ENCODE assay signal across 9 cellular contexts in genomic region chr4:152663203-152664066, GRCh38. TPM values are rescaled to one million over a fixed set of nuclear protein-coding genes. Genes with fewer than 3 reads are reported as not detected.
DNase-seq lines count a peak whose midpoint lies in the region; ATAC-seq, FAIRE-seq and TF ChIP-seq lines count a peak whose summit lies in the region.
"Had no signal": no experiment of that assay in that cellular context is flagged by ENCODE, and none has a peak within 500 bp of the region (broad histone marks: within the 10 kb centered on the region; RNA-seq: fewer than 3 reads in every experiment).

No MANE protein-coding gene starts in this region.

- CTCF ChIA-PET in CD4-positive, alpha-beta memory T cell (lab: Charles Lee; ENCODE audit: partially characterized antibody): interaction anchor here (2.8 kb wide), 1 partner anchor 24 kb away, joined by 7 read pairs; no protein-coding TSS in a partner anchor
- CTCF ChIA-PET in K562 (lab: Yijun Ruan, JAX; ENCODE audit: low intra/inter-chr PET ratio): no interaction called here

- H3K4me3 Mint-ChIP-seq in CD4-positive, alpha-beta memory T cell: no peak overlapping the region

- H3K9me1 ChIP-seq in K562 (ENCODE audit: control insufficient read depth, insufficient read depth, low read length): no peaks in the 10 kb centered on the region

- peak overlapping the region; percentile 54; the same call in 1 of the 2 replicates for H3K4me2 ChIP-seq in K562 (ENCODE audit: insufficient read depth, low read length)

- H3K36me3 ChIP-seq in CD4-positive, alpha-beta memory T cell (ENCODE audit: insufficient read depth, low read length): no peaks in the 10 kb centered on the region
- no peaks in the 10 kb centered on the region for H3K36me3 ChIP-seq in K562 (ENCODE audit: control insufficient read depth, insufficient read depth, low read length)

- no TSS peak for BruUV-seq in K562 (replicated peaks; lab: Mats Ljungman, UMichigan)

- TF ChIP-seq RAD21 in K562 (CRISPR knock-in tag; conservative IDR thresholded peaks at IDR 0.05 in 1 of 2, IDR thresholded peaks at IDR 0.05 in 1 of 2): no peak; a peak in 1 of 4 replicates

- peaks cover 5 to 20% (median 12%) of the 10 kb centered on the region in 8 donors for H3K9me3 Mint-ChIP-seq in CD4-positive, alpha-beta memory T cell

- peak; percentile 94 for TF ChIP-seq EP300 in K562 (IDR thresholded peaks at IDR 0.05; ENCODE audit: low read length)

- peaks cover 22 to 30% (median 27%) of the 10 kb centered on the region in 4 donors for H3K4me1 Mint-ChIP-seq in CD4-positive, alpha-beta memory T cell

- ATAC-seq in GM19467 (IDR thresholded peaks at IDR 0.05; ENCODE audit: unreplicated experiment): peak; percentile 43
- peak; percentile 69 for ATAC-seq in HG03460 (IDR thresholded peaks at IDR 0.05; ENCODE audit: unreplicated experiment)
- peak; percentile 76 for ATAC-seq in K562

- H3K27ac ChIP-seq in CD4-positive, alpha-beta memory T cell (ENCODE audit: low read depth, low read length): no peak overlapping the region
- peak overlapping the region; percentile 6; the same call in 1 of the 3 replicates for H3K27ac ChIP-seq in K562 (ENCODE audit: extremely low read depth, low read depth, low read length)

- H3K4me1 ChIP-seq in CD4-positive, alpha-beta memory T cell (ENCODE audit: insufficient read depth, low read length): peaks cover 6% of the 10 kb centered on the region
- H3K4me1 ChIP-seq in K562 (replicated peaks in 1 of 2; ENCODE audit: control insufficient read depth in 2 of 2, insufficient read depth in 2 of 2, low read length in 2 of 2): peaks cover 0 to 19% of the 10 kb centered on the region in 2 experiments; a peak in 3 of 5 replicates

- 1% methylated on average over 6 of the region's 6 CpGs for WGBS in K562 (ENCODE audit: insufficient coverage, low coverage, missing lambda C conversion rate)

- no peak for TF ChIP-seq POLR2A in K562 (conservative IDR thresholded peaks at IDR 0.05)

- no peaks in the 10 kb centered on the region for H3K79me2 ChIP-seq in K562 (ENCODE audit: control insufficient read depth, insufficient read depth, low read length)

- no peaks in the 10 kb centered on the region for H4K20me1 ChIP-seq in K562 (replicated peaks; ENCODE audit: control insufficient read depth, insufficient read depth, low read length)

- intact Hi-C loops in CD4-positive, alpha-beta memory T cell (cut with micrococcal nuclease): no loop called here
- intact Hi-C loops in K562 (cut with micrococcal nuclease): loop anchor here (1.0 kb wide), 1 partner anchor 22 kb away; no protein-coding TSS in a partner anchor

- 0 out of 2 replicates have a peak overlapping the region, but pooled peaks have one; percentile 16 for H2AFZ ChIP-seq in K562 (ENCODE audit: low read depth, low read length)

- peak overlapping the region in 5 of 7 donors; percentile 1 to 85 (median 28) for H3K27ac Mint-ChIP-seq in CD4-positive, alpha-beta memory T cell

- peaks cover 32 to 62% of the 10 kb centered on the region in 2 donors for H3K36me3 Mint-ChIP-seq in CD4-positive, alpha-beta memory T cell

- no peak overlapping the region for H3K4me3 ChIP-seq in CD4-positive, alpha-beta memory T cell (ENCODE audit: low read length in 2 of 2)
- H3K4me3 ChIP-seq in K562: no peak overlapping the region

- no peak for TF ChIP-seq CTCF in K562 (IDR thresholded peaks at IDR 0.05 in 2 of 3, conservative IDR thresholded peaks at IDR 0.05 in 1 of 3; ENCODE audit: insufficient read depth in 2 of 3, low read depth in 1 of 3, low read length in 3 of 3)

- H3K9ac ChIP-seq in K562 (ENCODE audit: insufficient read depth in 1 of 2, low read depth in 2 of 2, low read length in 2 of 2): peak overlapping the region in 1 of 2 experiments; percentile 63; a peak in 1 of 4 replicates

- POLR2A ChIA-PET in CD4-positive, alpha-beta memory T cell (lab: Charles Lee; ENCODE audit: partially characterized antibody): interaction anchor here (0.6 kb wide), 1 partner anchor 118 kb away, joined by 4 read pairs; no protein-coding TSS in a partner anchor
- POLR2A ChIA-PET in K562 (lab: Yijun Ruan, JAX): interaction anchor here (1.0 to 1.3 kb wide), 2 partner anchors 10 to 20 kb away, joined by 3 read pairs; no protein-coding TSS in a partner anchor

- no peak for DNase-seq in CD4-positive, alpha-beta memory T cell
- DNase-seq in K562 (ENCODE audit: extremely low read depth in 1 of 4, low spot score in 3 of 4): peak in 1 of 4 experiments; percentile 9
- DNase-seq in stimulated activated CD4-positive, alpha-beta T cell treated with anti-CD3 and anti-CD28 coated beads, Interleukin-15, amount 100 ng/mL, for 24 hours: no peak
- DNase-seq in HT-29 (ENCODE audit: low spot score): no peak
- no peak for DNase-seq in NCI-H187 treated with DMSO at 0.1 percent for 48 hours (lab: John Stamatoyannopoulos, UW)
- no peak for DNase-seq in NCI-H2171 (lab: John Stamatoyannopoulos, UW)

- no peaks in the 10 kb centered on the region for H3K27me3 Mint-ChIP-seq in CD4-positive, alpha-beta memory T cell

- peaks cover 0 to 1% of the 10 kb centered on the region in 2 donors for H3K9me3 ChIP-seq in CD4-positive, alpha-beta memory T cell (ENCODE audit: control insufficient read depth in 1 of 2, low read length in 2 of 2)
- no peaks in the 10 kb centered on the region for H3K9me3 ChIP-seq in K562 (replicated peaks; ENCODE audit: control insufficient read depth, insufficient read depth, low read depth, low read length)

- in situ Hi-C loops in K562 (cut with MboI): no loop called here

- no peak for FAIRE-seq in K562 (lab: Jason Lieb, UNC)
- FAIRE-seq: G401.6 had no signal

- H3K27me3 ChIP-seq in CD4-positive, alpha-beta memory T cell (ENCODE audit: insufficient read depth, low read length): no peaks in the 10 kb centered on the region
- H3K27me3 ChIP-seq in K562 (ENCODE audit: control insufficient read depth in 2 of 2, insufficient read depth in 2 of 2, low read length in 2 of 2): peaks cover 2 to 6% of the 10 kb centered on the region in 2 experiments; a peak in 3 of 5 replicates

TF ChIP-seq in K562, 482 proteins besides CTCF, POLR2A, EP300 and RAD21 (continues in another document):
- no peak for TF ChIP-seq SMAD2 (IDR thresholded peaks at IDR 0.05; ENCODE audit: low read depth, low read length)
- TF ChIP-seq TRIM24 (IDR thresholded peaks at IDR 0.05): peak; percentile 83 to 97; a peak in 2 of 4 replicates
- peak; percentile 59; the same call in 1 of the 2 replicates for TF ChIP-seq MITF (IDR thresholded peaks at IDR 0.05)
- no peak for TF ChIP-seq FUS (optimal IDR thresholded peaks at IDR 0.05; ENCODE audit: low read depth, low read length)
- TF ChIP-seq IRF9 (tag; IDR thresholded peaks at IDR 0.05): 0 out of 2 replicates have a peak, but pooled peaks have one; percentile 14
- no peak for TF ChIP-seq RBM22 (IDR thresholded peaks at IDR 0.05; ENCODE audit: low read depth, low read length, poor library complexity, severe bottlenecking)
- no peak for TF ChIP-seq HMGN3 (IDR thresholded peaks at IDR 0.05; ENCODE audit: borderline replicate concordance, extremely low read depth, insufficient read length, low read depth, low read length)

RNA-seq across cellular contexts. Expression of gene TMEM154, which starts 16.4 kb away (rescaled TPM):
- 10 to 100 TPM; 35.2 to 38.6 TPM for total RNA-seq in CD4-positive, alpha-beta memory T cell
- 10 to 100 TPM; 41.9 to 46.7 TPM for polyA plus RNA-seq in CD4-positive, alpha-beta memory T cell
- total RNA-seq in K562 (2011; cell fraction: chromatin; rRNA removed; ENCODE audit: low replicate concordance): 0.30 and 0.39 TPM in 2 replicates
- 0.13 TPM in 1 of 2 replicates, not detected in the other for total RNA-seq in K562 (2011; cell fraction: nucleolus; rRNA removed)
- 0.07 and 0.08 TPM in 2 replicates for total RNA-seq in K562 (2011; cell fraction: nucleoplasm; rRNA removed)
- total RNA-seq in K562 (2014; rRNA removed): 0.27 and 2.1 TPM in 2 replicates
- 1.8 and 2.4 TPM in 2 replicates for total RNA-seq in K562 (2014; rRNA removed; fragmentation: Illumina TruSeq; extraction: Trizol)
- 1.6 and 2.0 TPM in 2 replicates for total RNA-seq in K562 (2015; rRNA removed; fragmentation: Illumina TruSeq; extraction: Trizol)
- total RNA-seq in K562 (2021): 1.6 and 2.0 TPM in 2 replicates
- 0.04 and 0.13 TPM in 2 replicates for polyA plus RNA-seq in K562 (2011; rRNA removed)
- under 0.01 and 0.04 TPM in 2 replicates for polyA plus RNA-seq in K562 (2011; cell fraction: cytosol; rRNA removed)
- polyA plus RNA-seq in K562 (2011; cell fraction: nucleus; rRNA removed): 0.01 TPM in 2 replicates
- polyA plus RNA-seq in K562 (2012): 1.1 and 25.7 TPM in 2 replicates
- 0.58 and 0.96 TPM in 2 replicates for polyA plus RNA-seq in K562 (2014; fragmentation: Illumina TruSeq; extraction: Trizol)
- polyA plus RNA-seq in K562 (2014; fragmentation: Nextera tagmentation; extraction: Ambion mirVana): under 1 TPM; 0.38 to 0.73 TPM
- 0.56 and 1.6 TPM in 2 replicates for polyA plus RNA-seq in K562 (2014; rRNA removed)
- 0.06 and 0.11 TPM in 2 replicates for polyA minus RNA-seq in K562 (2011; rRNA and poly(A)+ RNA removed)
- not detected in 2 replicates for polyA minus RNA-seq in K562 (2011; cell fraction: cytosol; rRNA and poly(A)+ RNA removed)
- under 0.01 and 0.13 TPM in 2 replicates for polyA minus RNA-seq in K562 (2011; cell fraction: nucleus; rRNA and poly(A)+ RNA removed)
- total RNA-seq in HT-29 (2014; rRNA removed; shearing (Covaris generic)): 0.05 and 0.56 TPM in 2 replicates

Comparison
In these comparisons a context has a peak if more than half of its experiments do, and no peak if none do; other contexts are left out.
1. RNA of gene TMEM154, which starts 16.4 kb away (total RNA-seq): 35.2 to 38.6 TPM in CD4-positive, alpha-beta memory T cell; 0.07 to 2.4 TPM in K562 and 0.05 to 0.56 TPM in HT-29; every median in the first group is over 10 times any median in the second.
2. Peak in every context shown above with its lines, with median percentiles within 50 percentile points of each other: ATAC-seq.